8 cellular contexts compared by ENCODE assay signal in the genomic region with DNA sequence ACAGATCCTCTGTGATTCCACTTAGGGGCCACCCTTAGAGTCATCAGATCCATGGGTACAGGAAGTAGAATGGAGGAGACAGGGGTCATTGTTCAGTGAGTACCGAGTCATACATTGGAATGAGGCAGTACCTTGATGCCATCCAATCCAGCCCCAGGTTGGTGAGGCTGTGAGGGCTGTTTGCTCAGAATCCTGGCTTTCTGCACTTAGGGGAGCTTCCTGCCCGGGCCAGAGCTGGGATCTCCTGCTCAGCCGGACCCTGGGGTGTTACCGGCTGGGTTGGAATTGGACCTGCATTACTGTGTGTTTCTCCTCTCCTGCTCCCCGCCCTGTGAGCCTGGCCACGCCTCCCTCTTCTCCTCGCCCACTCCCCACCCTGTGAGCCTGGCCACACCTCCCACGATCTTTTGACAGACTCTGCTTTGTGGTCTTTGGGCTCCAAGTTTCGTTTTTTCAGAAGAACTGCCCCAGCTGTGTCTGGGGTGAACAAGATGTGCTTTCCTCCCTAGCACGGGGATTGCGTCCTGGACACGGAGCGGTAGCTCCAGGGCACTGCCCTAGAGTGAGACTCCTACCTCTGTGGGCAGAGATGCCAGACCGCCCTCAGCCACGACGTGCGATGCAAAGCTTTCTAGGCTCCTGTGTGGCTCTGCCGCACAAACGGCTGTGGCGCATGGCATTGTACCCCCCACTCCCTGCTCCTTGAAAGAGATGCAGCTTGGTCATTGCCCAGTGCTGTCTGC. TPM values are rescaled to one million over a fixed set of nuclear protein-coding genes. Genes with fewer than 3 reads are reported as not detected.
DNase-seq lines count a peak whose midpoint lies in the region; ATAC-seq lines count a peak whose summit lies in the region.

No MANE protein-coding gene starts in this region.

- H3K27ac ChIP-seq in CD4-positive, CD25-positive, alpha-beta regulatory T cell (ENCODE audit: insufficient read depth, low read length, poor library complexity, severe bottlenecking) = peak overlapping the region; percentile 94

- intact Hi-C loops in activated T-helper 2 cell treated with anti-CD3 and anti-CD28 coated beads, Interferon-gamma antibody, Interleukin-2, Interleukin-4, amounts not matched to agents 10 μg/mL and 5 μg/mL and 100 μg/mL, durations not matched to agents 14 hours and 24 hours and 36 hours (cut with micrococcal nuclease) = loop anchor here (1.0 to 2.0 kb wide), 5 partner anchors 15 to 52 kb away; a partner anchor contains a TSS
- intact Hi-C loops in left ventricle myocardium superior (cut with micrococcal nuclease) = no loop called here

- no peaks in the 10 kb centered on the region for H3K27me3 ChIP-seq in CD4-positive, CD25-positive, alpha-beta regulatory T cell (ENCODE audit: control insufficient read depth, insufficient read depth, low read length)

- peaks cover 12% of the 10 kb centered on the region for H3K36me3 Mint-ChIP-seq in CD4-positive, CD25-positive, alpha-beta regulatory T cell
- peaks cover 78% of the 10 kb centered on the region for H3K36me3 Mint-ChIP-seq in activated T-helper 2 cell treated with anti-CD3 and anti-CD28 coated beads, Interferon-gamma antibody, Interleukin-2, Interleukin-4, amounts not matched to agents 10 μg/mL and 5 μg/mL and 100 μg/mL, durations not matched to agents 14 hours and 24 hours and 36 hours (ENCODE audit: low read depth)

- no peaks in the 10 kb centered on the region for H3K9me3 Mint-ChIP-seq in CD4-positive, CD25-positive, alpha-beta regulatory T cell
- no peaks in the 10 kb centered on the region for H3K9me3 Mint-ChIP-seq in activated T-helper 2 cell treated with anti-CD3 and anti-CD28 coated beads, Interferon-gamma antibody, Interleukin-2, Interleukin-4, amounts not matched to agents 10 μg/mL and 5 μg/mL and 100 μg/mL, durations not matched to agents 14 hours and 24 hours and 36 hours

- H3K4me3 ChIP-seq in CD4-positive, CD25-positive, alpha-beta regulatory T cell (ENCODE audit: low read depth, low read length) = peak overlapping the region; percentile 69

- peak overlapping the region; percentile 80 to 87 (median 84) for H3K4me3 Mint-ChIP-seq in CD4-positive, CD25-positive, alpha-beta regulatory T cell
- peak overlapping the region; percentile 67 for H3K4me3 Mint-ChIP-seq in activated T-helper 2 cell treated with anti-CD3 and anti-CD28 coated beads, Interferon-gamma antibody, Interleukin-2, Interleukin-4, amounts not matched to agents 10 μg/mL and 5 μg/mL and 100 μg/mL, durations not matched to agents 14 hours and 24 hours and 36 hours (ENCODE audit: low read depth)

- H3K27me3 Mint-ChIP-seq in CD4-positive, CD25-positive, alpha-beta regulatory T cell = no peaks in the 10 kb centered on the region
- no peaks in the 10 kb centered on the region for H3K27me3 Mint-ChIP-seq in activated T-helper 2 cell treated with anti-CD3 and anti-CD28 coated beads, Interferon-gamma antibody, Interleukin-2, Interleukin-4, amounts not matched to agents 10 μg/mL and 5 μg/mL and 100 μg/mL, durations not matched to agents 14 hours and 24 hours and 36 hours (ENCODE audit: low read depth)

- ATAC-seq in CD4-positive, CD25-positive, alpha-beta regulatory T cell (ENCODE audit: low read depth in 2 of 2) = peak; percentile 65 to 70
- ATAC-seq in GM21576 (IDR thresholded peaks at IDR 0.05; ENCODE audit: unreplicated experiment) = peak; percentile 52
- ATAC-seq in left ventricle myocardium superior = peak; percentile 39
- ATAC-seq in HG02623 (IDR thresholded peaks at IDR 0.05; ENCODE audit: unreplicated experiment) = no peak

- peak; percentile 61 to 86 (median 62) for DNase-seq in CD4-positive, CD25-positive, alpha-beta regulatory T cell
- DNase-seq in NCI-H226 (peak; percentile 83), left ventricle myocardium superior (peak; percentile 45), SHP77 treated with DMSO at 0.1 percent for 48 hours (lab: John Stamatoyannopoulos, UW) (no peak)
- DNase-seq in activated T-helper 2 cell treated with anti-CD3 and anti-CD28 coated beads, Interferon-gamma antibody, Interleukin-2, Interleukin-4, amounts not matched to agents 10 μg/mL and 5 μg/mL and 100 μg/mL, durations not matched to agents 14 hours and 24 hours and 36 hours (ENCODE audit: low spot score) = peak; percentile 73
- peak; percentile 61 to 65 for DNase-seq in stimulated activated CD4-positive, alpha-beta T cell treated with anti-CD3 and anti-CD28 coated beads, Interleukin-2, amount 100 ng/mL, for 48 hours

- peaks cover 49% of the 10 kb centered on the region for H3K4me1 ChIP-seq in CD4-positive, CD25-positive, alpha-beta regulatory T cell (ENCODE audit: control insufficient read depth, insufficient read depth, low read length, poor library complexity, severe bottlenecking)

- no peaks in the 10 kb centered on the region for H3K9me3 ChIP-seq in CD4-positive, CD25-positive, alpha-beta regulatory T cell (ENCODE audit: control insufficient read depth in 2 of 2, low read length in 2 of 2)

- H3K4me1 Mint-ChIP-seq in CD4-positive, CD25-positive, alpha-beta regulatory T cell = peaks cover 8 to 77% (median 48%) of the 10 kb centered on the region in 4 donors
- peaks cover 52% of the 10 kb centered on the region for H3K4me1 Mint-ChIP-seq in activated T-helper 2 cell treated with anti-CD3 and anti-CD28 coated beads, Interferon-gamma antibody, Interleukin-2, Interleukin-4, amounts not matched to agents 10 μg/mL and 5 μg/mL and 100 μg/mL, durations not matched to agents 14 hours and 24 hours and 36 hours (ENCODE audit: low read depth)

- H3K27ac Mint-ChIP-seq in CD4-positive, CD25-positive, alpha-beta regulatory T cell = peak overlapping the region; percentile 92 to 100 (median 97)
- peak overlapping the region; percentile 95 for H3K27ac Mint-ChIP-seq in activated T-helper 2 cell treated with anti-CD3 and anti-CD28 coated beads, Interferon-gamma antibody, Interleukin-2, Interleukin-4, amounts not matched to agents 10 μg/mL and 5 μg/mL and 100 μg/mL, durations not matched to agents 14 hours and 24 hours and 36 hours

- peaks cover 24% of the 10 kb centered on the region for H3K36me3 ChIP-seq in CD4-positive, CD25-positive, alpha-beta regulatory T cell (ENCODE audit: control insufficient read depth, insufficient read depth, low read length)

RNA-seq across cellular contexts. Expression of a gene that starts 15.4 kb away (rescaled TPM):
- total RNA-seq in CD4-positive, CD25-positive, alpha-beta regulatory T cell = 28.6 TPM
- 10 to 100 TPM; 11.0 to 23.0 (median 15.6) TPM for polyA plus RNA-seq in CD4-positive, CD25-positive, alpha-beta regulatory T cell
- 59.5 and 60.4 TPM in 2 replicates for total RNA-seq in activated T-helper 2 cell treated with anti-CD3 and anti-CD28 coated beads, Interferon-gamma antibody, Interleukin-2, Interleukin-4, amounts not matched to agents 10 μg/mL and 5 μg/mL and 100 μg/mL, durations not matched to agents 14 hours and 24 hours and 36 hours
- 11.4 TPM for total RNA-seq in left ventricle myocardium superior

RNA-seq across cellular contexts. Expression of a gene that starts 35.6 kb away (rescaled TPM):
- 219 TPM for total RNA-seq in CD4-positive, CD25-positive, alpha-beta regulatory T cell
- 100 to 1,000 TPM; 297 to 398 (median 339) TPM for polyA plus RNA-seq in CD4-positive, CD25-positive, alpha-beta regulatory T cell
- 381 and 410 TPM in 2 replicates for total RNA-seq in activated T-helper 2 cell treated with anti-CD3 and anti-CD28 coated beads, Interferon-gamma antibody, Interleukin-2, Interleukin-4, amounts not matched to agents 10 μg/mL and 5 μg/mL and 100 μg/mL, durations not matched to agents 14 hours and 24 hours and 36 hours
- 354 TPM for total RNA-seq in left ventricle myocardium superior

RNA-seq across cellular contexts. Expression of a gene that starts 42.9 kb away (rescaled TPM):
- total RNA-seq in CD4-positive, CD25-positive, alpha-beta regulatory T cell = 96.9 TPM
- polyA plus RNA-seq in CD4-positive, CD25-positive, alpha-beta regulatory T cell = 100 to 1,000 TPM in 3 of 4 donors, 10 to 100 TPM in 1; 91.6 to 134 (median 121) TPM
- total RNA-seq in activated T-helper 2 cell treated with anti-CD3 and anti-CD28 coated beads, Interferon-gamma antibody, Interleukin-2, Interleukin-4, amounts not matched to agents 10 μg/mL and 5 μg/mL and 100 μg/mL, durations not matched to agents 14 hours and 24 hours and 36 hours = 94.4 and 95.9 TPM in 2 replicates
- 162 TPM for total RNA-seq in left ventricle myocardium superior

RNA-seq across cellular contexts. Expression of a gene that starts 43.4 kb away (rescaled TPM):
- 1.1 TPM for total RNA-seq in CD4-positive, CD25-positive, alpha-beta regulatory T cell
- under 1 TPM in 1 of 4 donors, not detected in 3; 0.96 TPM for polyA plus RNA-seq in CD4-positive, CD25-positive, alpha-beta regulatory T cell
- 0.76 and 0.89 TPM in 2 replicates for total RNA-seq in activated T-helper 2 cell treated with anti-CD3 and anti-CD28 coated beads, Interferon-gamma antibody, Interleukin-2, Interleukin-4, amounts not matched to agents 10 μg/mL and 5 μg/mL and 100 μg/mL, durations not matched to agents 14 hours and 24 hours and 36 hours
- total RNA-seq in left ventricle myocardium superior = 2.2 TPM

RNA-seq across cellular contexts. Expression of a gene that starts 49.5 kb away (rescaled TPM):
- 2.7 TPM for total RNA-seq in CD4-positive, CD25-positive, alpha-beta regulatory T cell
- polyA plus RNA-seq in CD4-positive, CD25-positive, alpha-beta regulatory T cell = under 1 TPM in 1 of 4 donors, not detected in 3; 0.30 TPM
- total RNA-seq in activated T-helper 2 cell treated with anti-CD3 and anti-CD28 coated beads, Interferon-gamma antibody, Interleukin-2, Interleukin-4, amounts not matched to agents 10 μg/mL and 5 μg/mL and 100 μg/mL, durations not matched to agents 14 hours and 24 hours and 36 hours = 19.0 and 21.0 TPM in 2 replicates
- total RNA-seq in left ventricle myocardium superior = 12.9 TPM
